9 cellular contexts compared by ENCODE assay signal in the genomic region with DNA sequence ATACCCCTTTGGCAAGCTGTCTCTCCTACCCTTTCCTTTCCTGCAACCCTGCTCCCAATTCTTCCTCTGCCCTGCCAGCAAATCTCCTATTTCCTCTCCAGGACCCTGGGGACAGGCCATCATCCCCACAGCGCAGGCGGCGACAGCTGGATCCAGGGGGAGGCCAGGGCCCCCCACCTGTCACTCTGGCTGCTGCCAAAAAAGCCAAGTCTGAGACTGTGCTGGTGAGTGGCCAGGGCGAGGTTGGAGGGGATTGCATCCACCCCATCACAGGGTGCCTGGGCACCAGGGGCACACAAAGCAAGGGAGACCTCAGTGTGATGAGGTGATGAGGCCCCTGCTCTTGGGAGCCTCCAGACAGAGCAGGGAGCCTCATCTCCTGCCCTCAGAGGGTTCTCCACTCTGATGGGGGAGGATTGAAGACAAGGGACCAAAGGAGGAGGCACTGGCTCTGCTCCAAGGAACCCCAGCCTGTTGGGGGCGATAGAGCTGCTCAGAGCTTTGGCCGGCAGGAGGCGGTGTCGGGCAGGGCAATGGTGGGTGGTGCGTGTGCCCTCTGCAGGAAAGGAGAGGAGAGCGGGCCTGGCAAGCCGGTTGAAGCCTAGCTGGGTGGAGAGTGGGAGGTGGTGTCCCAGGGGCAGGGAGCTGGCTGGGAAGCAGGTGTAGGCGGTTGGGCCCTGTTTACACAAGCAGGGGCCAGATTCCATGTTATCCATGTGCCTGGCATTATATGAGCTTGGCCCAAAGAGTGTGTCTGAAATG. TPM values are rescaled to one million over a fixed set of nuclear protein-coding genes. Genes with fewer than 3 reads are reported as not detected.
DNase-seq lines count a peak whose midpoint lies in the region; ATAC-seq and TF ChIP-seq lines count a peak whose summit lies in the region.
"Had no signal": no experiment of that assay in that cellular context is flagged by ENCODE, and none has a peak within 500 bp of the region (broad histone marks: within the 10 kb centered on the region; RNA-seq: fewer than 3 reads in every experiment).

No MANE protein-coding gene starts in this region.

- H3K4me3 Mint-ChIP-seq in activated CD8-positive, alpha-beta T cell treated with anti-CD3 and anti-CD28 coated beads for 36 hours, result no peak overlapping the region
- H3K4me3 Mint-ChIP-seq in activated CD8-positive, alpha-beta T cell treated with anti-CD3 and anti-CD28 coated beads, Interleukin-2, amount 10 ng/mL, durations not matched to agents 7 days and 5 days, result no peak overlapping the region
- H3K4me3 Mint-ChIP-seq in immature natural killer cell, result no peak overlapping the region

- H3K27ac ChIP-seq in fibroblast of lung (ENCODE audit: insufficient read depth, low read length), result no peak overlapping the region
- peak overlapping the region; percentile 71 to 82 (median 78) for H3K27ac ChIP-seq in gastrocnemius medialis
- H3K27ac ChIP-seq in dorsolateral prefrontal cortex, result peak overlapping the region in 2 of 59 donors; percentile 42 to 51
- H3K27ac ChIP-seq: right lobe of liver had no signal

- CTCF ChIA-PET in activated CD8-positive, alpha-beta T cell treated with anti-CD3 and anti-CD28 coated beads for 36 hours (lab: Charles Lee), result interaction anchor here (0.9 to 3.3 kb wide), 4 partner anchors 8 to 54 kb away, joined by 3 to 21 read pairs (median 4); no protein-coding TSS in a partner anchor
- CTCF ChIA-PET in activated CD8-positive, alpha-beta T cell treated with anti-CD3 and anti-CD28 coated beads, Interleukin-2, amount 10 ng/mL, durations not matched to agents 7 days and 5 days (lab: Charles Lee), result interaction anchor here (1.2 to 2.4 kb wide), 4 partner anchors 8 to 121 kb away, joined by 3 to 17 read pairs (median 8); partner anchors contain the start of gene ITGA3

- H3K4me3 ChIP-seq in fibroblast of lung (replicated peaks in 1 of 4; ENCODE audit: control extremely low read depth in 1 of 4, insufficient read depth in 1 of 4, low read depth in 3 of 4, low read length in 4 of 4), result no peak overlapping the region
- H3K4me3 ChIP-seq in gastrocnemius medialis, result no peak overlapping the region
- no peak overlapping the region for H3K4me3 ChIP-seq in dorsolateral prefrontal cortex
- H3K4me3 ChIP-seq: right lobe of liver had no signal

- no peaks in the 10 kb centered on the region for H3K9me3 ChIP-seq in fibroblast of lung (ENCODE audit: control insufficient read depth, insufficient read depth, low read depth, low read length)
- no peaks in the 10 kb centered on the region for H3K9me3 ChIP-seq in gastrocnemius medialis
- H3K9me3 ChIP-seq: right lobe of liver had no signal

- H2AFZ ChIP-seq in fibroblast of lung (ENCODE audit: low read length), result no peak overlapping the region

- no peaks in the 10 kb centered on the region for H3K36me3 Mint-ChIP-seq in activated CD8-positive, alpha-beta T cell treated with anti-CD3 and anti-CD28 coated beads for 36 hours (ENCODE audit: low read depth)
- H3K36me3 Mint-ChIP-seq in activated CD8-positive, alpha-beta T cell treated with anti-CD3 and anti-CD28 coated beads, Interleukin-2, amount 10 ng/mL, durations not matched to agents 7 days and 5 days (ENCODE audit: low read depth), result no peaks in the 10 kb centered on the region
- no peaks in the 10 kb centered on the region for H3K36me3 Mint-ChIP-seq in immature natural killer cell

- H4K20me1 ChIP-seq in fibroblast of lung (ENCODE audit: control insufficient read depth, extremely low read depth, insufficient read depth, low read length), result no peaks in the 10 kb centered on the region

- ATAC-seq in activated CD8-positive, alpha-beta T cell treated with anti-CD3 and anti-CD28 coated beads for 36 hours, result peak; percentile 51
- no peak for ATAC-seq in activated CD8-positive, alpha-beta T cell treated with anti-CD3 and anti-CD28 coated beads, Interleukin-2, amount 10 ng/mL, durations not matched to agents 7 days and 5 days
- ATAC-seq in gastrocnemius medialis, result peak in 1 of 2 donors; percentile 22
- ATAC-seq in GM21367 (IDR thresholded peaks at IDR 0.05; ENCODE audit: unreplicated experiment), result no peak

- H3K9ac ChIP-seq in fibroblast of lung (ENCODE audit: insufficient read depth, low read length), result no peak overlapping the region

- H3K27me3 ChIP-seq in fibroblast of lung (ENCODE audit: control insufficient read depth, insufficient read depth, low read length), result no peaks in the 10 kb centered on the region
- H3K27me3 ChIP-seq in gastrocnemius medialis, result no peaks in the 10 kb centered on the region
- no peaks in the 10 kb centered on the region for H3K27me3 ChIP-seq in dorsolateral prefrontal cortex
- H3K27me3 ChIP-seq: right lobe of liver had no signal

- POLR2A ChIA-PET in activated CD8-positive, alpha-beta T cell treated with anti-CD3 and anti-CD28 coated beads for 36 hours (lab: Charles Lee), result interaction anchor here (1.0 kb wide), 1 partner anchor 49 kb away, joined by 3 read pairs; no protein-coding TSS in a partner anchor
- POLR2A ChIA-PET in activated CD8-positive, alpha-beta T cell treated with anti-CD3 and anti-CD28 coated beads, Interleukin-2, amount 10 ng/mL, durations not matched to agents 7 days and 5 days (lab: Charles Lee), result no interaction called here

- H3K27ac Mint-ChIP-seq in activated CD8-positive, alpha-beta T cell treated with anti-CD3 and anti-CD28 coated beads for 36 hours, result no peak overlapping the region
- no peak overlapping the region for H3K27ac Mint-ChIP-seq in activated CD8-positive, alpha-beta T cell treated with anti-CD3 and anti-CD28 coated beads, Interleukin-2, amount 10 ng/mL, durations not matched to agents 7 days and 5 days
- no peak overlapping the region for H3K27ac Mint-ChIP-seq in immature natural killer cell

- peaks cover 48% of the 10 kb centered on the region for H3K36me3 ChIP-seq in fibroblast of lung (ENCODE audit: control insufficient read depth, insufficient read depth, low read length)
- peaks cover 0 to 33% of the 10 kb centered on the region in 2 donors for H3K36me3 ChIP-seq in gastrocnemius medialis

- no peaks in the 10 kb centered on the region for H3K79me2 ChIP-seq in fibroblast of lung (ENCODE audit: control insufficient read depth, insufficient read depth, low read length)

- no peaks in the 10 kb centered on the region for H3K9me3 Mint-ChIP-seq in activated CD8-positive, alpha-beta T cell treated with anti-CD3 and anti-CD28 coated beads for 36 hours
- no peaks in the 10 kb centered on the region for H3K9me3 Mint-ChIP-seq in activated CD8-positive, alpha-beta T cell treated with anti-CD3 and anti-CD28 coated beads, Interleukin-2, amount 10 ng/mL, durations not matched to agents 7 days and 5 days (ENCODE audit: insufficient read depth)
- no peaks in the 10 kb centered on the region for H3K9me3 Mint-ChIP-seq in immature natural killer cell

- no peak overlapping the region for H3K4me2 ChIP-seq in fibroblast of lung (ENCODE audit: extremely low read depth, insufficient read depth, low read length)

- H3K4me1 Mint-ChIP-seq in activated CD8-positive, alpha-beta T cell treated with anti-CD3 and anti-CD28 coated beads for 36 hours (ENCODE audit: low read depth), result no peaks in the 10 kb centered on the region
- H3K4me1 Mint-ChIP-seq in activated CD8-positive, alpha-beta T cell treated with anti-CD3 and anti-CD28 coated beads, Interleukin-2, amount 10 ng/mL, durations not matched to agents 7 days and 5 days (ENCODE audit: low read depth), result no peaks in the 10 kb centered on the region
- no peaks in the 10 kb centered on the region for H3K4me1 Mint-ChIP-seq in immature natural killer cell

- in situ Hi-C loops in gastrocnemius medialis (cut with MboI; ENCODE audit: low sequenced_read_pairs in 4 of 4), result no loop called here

- intact Hi-C loops in activated CD8-positive, alpha-beta T cell treated with anti-CD3 and anti-CD28 coated beads for 36 hours (cut with micrococcal nuclease), result no loop called here
- intact Hi-C loops in gastrocnemius medialis (cut with DNase I; ENCODE audit: low total_unique reads), result loop anchor here (2.0 kb wide), 1 partner anchor 23 kb away; the partner anchor contains the start of gene ITGA3
- intact Hi-C loops in dorsolateral prefrontal cortex (cut with DNase I), result no loop called here

- no peak for TF ChIP-seq CTCF in activated CD8-positive, alpha-beta T cell treated with anti-CD3 and anti-CD28 coated beads for 36 hours (IDR thresholded peaks at IDR 0.05)
- TF ChIP-seq CTCF in fibroblast of lung (conservative IDR thresholded peaks at IDR 0.05 in 1 of 2, IDR thresholded peaks at IDR 0.05 in 1 of 2; ENCODE audit: low read depth in 1 of 2, low read length in 2 of 2) (peak; percentile 38 to 59), gastrocnemius medialis (IDR thresholded peaks at IDR 0.05 in 4 of 5, conservative IDR thresholded peaks at IDR 0.05 in 1 of 5) (peak; percentile 30 to 51 (median 50)), dorsolateral prefrontal cortex (IDR thresholded peaks at IDR 0.05 in 54 of 56, conservative IDR thresholded peaks at IDR 0.05 in 2 of 56; ENCODE audit: low read depth in 1 of 56, partially characterized antibody in 56 of 56) (peak in 3 of 56 donors; percentile 10 to 23 (median 12))

- no peak for TF ChIP-seq POLR2A in gastrocnemius medialis (IDR thresholded peaks at IDR 0.05)

- DNase-seq in activated CD8-positive, alpha-beta T cell treated with anti-CD3 and anti-CD28 coated beads for 36 hours, result peak; percentile 42
- DNase-seq in activated CD8-positive, alpha-beta T cell treated with anti-CD3 and anti-CD28 coated beads, Interleukin-2, amount 10 ng/mL, durations not matched to agents 7 days and 5 days, result no peak
- peak; percentile 61 for DNase-seq in OCI-M1 (lab: John Stamatoyannopoulos, UW)
- peak in 1 of 2 donors; percentile 34 for DNase-seq in fibroblast of lung (ENCODE audit: low read depth in 2 of 2)
- DNase-seq in gastrocnemius medialis, result peak in 1 of 2 donors; percentile 34
- DNase-seq in dorsolateral prefrontal cortex, result no peak
- DNase-seq in immature natural killer cell, result no peak

- no peaks in the 10 kb centered on the region for H3K27me3 Mint-ChIP-seq in activated CD8-positive, alpha-beta T cell treated with anti-CD3 and anti-CD28 coated beads for 36 hours
- no peaks in the 10 kb centered on the region for H3K27me3 Mint-ChIP-seq in activated CD8-positive, alpha-beta T cell treated with anti-CD3 and anti-CD28 coated beads, Interleukin-2, amount 10 ng/mL, durations not matched to agents 7 days and 5 days (ENCODE audit: low read depth)
- peaks cover 2 to 8% (median 3%) of the 10 kb centered on the region in 3 donors for H3K27me3 Mint-ChIP-seq in immature natural killer cell (ENCODE audit: low read depth in 3 of 3)

- no peaks in the 10 kb centered on the region for H3K4me1 ChIP-seq in fibroblast of lung (ENCODE audit: control insufficient read depth, extremely low read depth, insufficient read depth, low read length)
- H3K4me1 ChIP-seq in gastrocnemius medialis, result peaks cover 19 to 20% of the 10 kb centered on the region in 2 donors
- H3K4me1 ChIP-seq: right lobe of liver had no signal

RNA-seq across cellular contexts. Expression of gene PDK2, which starts 15.6 kb away (rescaled TPM):
- total RNA-seq in activated CD8-positive, alpha-beta T cell treated with anti-CD3 and anti-CD28 coated beads for 36 hours, result 1 to 10 TPM; 6.0 to 7.7 TPM
- 10 to 100 TPM; 18.1 to 21.2 TPM for total RNA-seq in activated CD8-positive, alpha-beta T cell treated with anti-CD3 and anti-CD28 coated beads, Interleukin-2, amount 10 ng/mL, durations not matched to agents 7 days and 5 days
- 19.2 and 19.3 TPM in 2 replicates for total RNA-seq in fibroblast of lung
- 41.0 and 44.6 TPM in 2 replicates for polyA plus RNA-seq in fibroblast of lung
- 27.6 and 28.3 TPM in 2 replicates for polyA plus RNA-seq in fibroblast of lung (2012)
- 178 and 230 TPM in 2 replicates for polyA minus RNA-seq in fibroblast of lung (ENCODE audit: low replicate concordance)
- total RNA-seq in gastrocnemius medialis, result 100 to 1,000 TPM; 111 to 335 (median 124) TPM
- total RNA-seq in dorsolateral prefrontal cortex, result 100 to 1,000 TPM in 115 of 120 experiments, 10 to 100 TPM in 5; 87.1 to 176 (median 131) TPM
- 10 to 100 TPM; 36.5 to 54.5 (median 43.8) TPM for polyA plus RNA-seq in immature natural killer cell

RNA-seq across cellular contexts. Expression of gene ITGA3, which starts 23.6 kb away (rescaled TPM):
- total RNA-seq in activated CD8-positive, alpha-beta T cell treated with anti-CD3 and anti-CD28 coated beads for 36 hours, result 1 to 10 TPM; 4.2 to 7.2 TPM
- 1 to 10 TPM; 7.9 to 8.7 TPM for total RNA-seq in activated CD8-positive, alpha-beta T cell treated with anti-CD3 and anti-CD28 coated beads, Interleukin-2, amount 10 ng/mL, durations not matched to agents 7 days and 5 days
- total RNA-seq in fibroblast of lung, result 89.1 and 269 TPM in 2 replicates
- 67.3 and 76.6 TPM in 2 replicates for polyA plus RNA-seq in fibroblast of lung
- 120 and 129 TPM in 2 replicates for polyA plus RNA-seq in fibroblast of lung (2012)
- 307 and 449 TPM in 2 replicates for polyA minus RNA-seq in fibroblast of lung (ENCODE audit: low replicate concordance)
- 10 to 100 TPM in 3 of 4 donors, 1 to 10 TPM in 1; 5.1 to 25.9 (median 18.4) TPM for total RNA-seq in gastrocnemius medialis
- total RNA-seq in dorsolateral prefrontal cortex, result 10 to 100 TPM; 12.7 to 53.3 (median 33.2) TPM
- polyA plus RNA-seq in immature natural killer cell, result 1 to 10 TPM in 1 of 3 donors, under 1 TPM in 1, not detected in 1; 0.54 to 1.1 TPM

RNA-seq across cellular contexts. Expression of gene SAMD14, which starts 50.4 kb away (rescaled TPM):
- total RNA-seq in activated CD8-positive, alpha-beta T cell treated with anti-CD3 and anti-CD28 coated beads for 36 hours, result 1 to 10 TPM in 1 of 2 experiments, under 1 TPM in 1; 0.47 to 1.3 TPM
- total RNA-seq in activated CD8-positive, alpha-beta T cell treated with anti-CD3 and anti-CD28 coated beads, Interleukin-2, amount 10 ng/mL, durations not matched to agents 7 days and 5 days, result under 1 TPM; 0.50 to 0.55 TPM
- total RNA-seq in fibroblast of lung (2.1 and 2.3 TPM in 2 replicates), gastrocnemius medialis (1 to 10 TPM in 1 of 4 donors, under 1 TPM in 2, not detected in 1; 0.04 to 3.8 (median 0.31) TPM), dorsolateral prefrontal cortex (100 to 1,000 TPM in 2 of 120 experiments, 10 to 100 TPM in 118; 17.9 to 122 (median 58.2) TPM)
- polyA plus RNA-seq in fibroblast of lung (1.4 and 3.8 TPM in 2 replicates), immature natural killer cell (1 to 10 TPM in 1 of 3 donors, not detected in 2; 1.2 TPM)
- 6.5 and 13.5 TPM in 2 replicates for polyA plus RNA-seq in fibroblast of lung (2012)
- 2.1 and 14.8 TPM in 2 replicates for polyA minus RNA-seq in fibroblast of lung (ENCODE audit: low replicate concordance)

Comparison
In these comparisons a context has a peak if more than half of its experiments do, and no peak if none do; other contexts are left out.
1. DNase-seq: peak in activated CD8-positive, alpha-beta T cell treated with anti-CD3 and anti-CD28 coated beads for 36 hours (single experiment) and OCI-M1 (single experiment); none in activated CD8-positive, alpha-beta T cell treated with anti-CD3 and anti-CD28 coated beads, Interleukin-2, amount 10 ng/mL, durations not matched to agents 7 days and 5 days (single experiment), dorsolateral prefrontal cortex (0 of 10) and immature natural killer cell (0 of 3).